In genomic region chr10:132564690-132565089, GRCh38 we compare ENCODE assay signal across 20 cellular contexts.
"Had no signal": no experiment of that assay in that cellular context is flagged by ENCODE, and none has a peak within 500 bp of the region (broad histone marks: within the 10 kb centered on the region; RNA-seq: fewer than 3 reads in every experiment).

No MANE protein-coding gene starts in this region.

- ATAC-seq: heart right ventricle, left cardiac atrium, right lobe of liver had no signal

- DNase-seq: activated CD4-positive, alpha-beta memory T cell treated with anti-CD3 and anti-CD28 coated beads for 36 hours; activated CD4-positive, alpha-beta T cell treated with anti-CD3 and anti-CD28 coated beads for 48 hours; activated effector memory CD4-positive, alpha-beta T cell treated with Interleukin-2 at 50 U/mL for 16 hours; activated naive CD4-positive, alpha-beta T cell treated with anti-CD3 and anti-CD28 coated beads for 36 hours; activated naive CD8-positive, alpha-beta T cell treated with anti-CD3 and anti-CD28 coated beads, Interleukin-2, amount 10 ng/mL, durations not matched to agents 7 days and 5 days; activated T-cell treated with anti-CD3 and anti-CD28 coated beads, Interleukin-2, amount 50 U/mL, for 48 hours; amniotic stem cell; heart right ventricle; islet precursor cell; left cardiac atrium; mesenchymal stem cell; right lobe of liver; stimulated activated CD4-positive, alpha-beta T cell treated with anti-CD3 and anti-CD28 coated beads, Interleukin-4, amount 100 ng/mL, for 1 hour; stimulated activated naive CD4-positive, alpha-beta T cell; T1000; upper lobe of left lung had no signal

- H3K4me3 ChIP-seq: heart right ventricle, right lobe of liver, smooth muscle cell, thoracic aorta, upper lobe of left lung had no signal

- H3K36me3 ChIP-seq: heart right ventricle, right lobe of liver, thoracic aorta, upper lobe of left lung had no signal

- H2AFZ ChIP-seq: parathyroid adenoma had no signal

- H3K4me1 ChIP-seq: parathyroid adenoma, right lobe of liver had no signal

- H3K27ac ChIP-seq: epithelial cell of prostate, heart right ventricle, parathyroid adenoma, right lobe of liver, thoracic aorta, upper lobe of left lung had no signal

- H3K9me3 ChIP-seq: heart right ventricle, right lobe of liver, thoracic aorta, upper lobe of left lung had no signal

- H3K4me2 ChIP-seq: smooth muscle cell had no signal

- H3K27me3 ChIP-seq: heart right ventricle, right lobe of liver, upper lobe of left lung had no signal

- H3K9ac ChIP-seq: parathyroid adenoma had no signal
